ENCODE assay signal across 12 cellular contexts in the genomic region with DNA sequence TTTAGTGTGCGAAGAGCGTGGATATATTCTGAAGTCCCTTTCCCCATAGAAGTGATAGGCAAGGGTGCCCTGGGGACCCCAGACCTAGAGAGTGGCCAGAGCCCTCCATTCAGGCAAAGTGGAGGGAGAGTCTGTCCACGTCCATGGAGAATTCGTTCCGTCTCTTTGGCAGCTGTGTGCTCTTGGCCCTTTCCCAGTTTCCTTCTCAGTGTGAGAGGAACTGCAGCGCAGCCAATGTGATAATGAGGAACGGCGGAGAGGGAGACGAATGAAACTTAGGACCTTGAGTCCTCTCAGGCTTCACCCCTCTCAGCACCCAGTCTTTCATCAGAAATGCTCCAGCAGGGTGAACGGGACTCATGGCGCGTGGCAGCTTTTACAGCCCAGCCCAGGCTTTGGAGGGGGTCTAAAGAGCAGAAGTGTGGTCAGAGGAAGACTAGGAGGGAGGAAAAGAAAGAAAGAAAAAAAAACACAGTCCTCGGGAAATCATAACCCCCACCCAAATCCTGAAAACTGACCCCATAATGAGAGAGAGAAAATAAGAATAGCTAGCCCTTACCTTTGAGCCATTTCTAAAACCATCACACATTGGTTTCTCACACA.
DNase-seq lines count a peak whose midpoint lies in the region; ATAC-seq, FAIRE-seq and TF ChIP-seq lines count a peak whose summit lies in the region.
"Had no signal": no experiment of that assay in that cellular context is flagged by ENCODE, and none has a peak within 500 bp of the region (broad histone marks: within the 10 kb centered on the region; RNA-seq: fewer than 3 reads in every experiment).

No MANE protein-coding gene starts in this region.

- TF ChIP-seq EP300 in tibial nerve (IDR thresholded peaks at IDR 0.05), result peak in 1 of 2 donors; percentile 46

- H3K36me3 Mint-ChIP-seq in T-helper 1 cell treated with Interleukin-12 subunit alpha and Interleukin-12 subunit beta and Interleukin-4 antibody, amounts not matched to agents 30 μg/mL and 1 μg/mL, for 36 hours (ENCODE audit: low read depth), result peaks cover 5% of the 10 kb centered on the region

- H3K4me3 Mint-ChIP-seq in T-helper 1 cell treated with Interleukin-12 subunit alpha and Interleukin-12 subunit beta and Interleukin-4 antibody, amounts not matched to agents 30 μg/mL and 1 μg/mL, for 36 hours, result peak overlapping the region; percentile 27
- H3K4me3 Mint-ChIP-seq: endodermal cell, GM23338 had no signal

- BruUV-seq in endothelial cell of umbilical vein (replicated peaks; lab: Mats Ljungman, UMichigan), result no TSS peak

- no peaks in the 10 kb centered on the region for H3K79me2 ChIP-seq in endothelial cell of umbilical vein (ENCODE audit: control insufficient read depth, insufficient read depth, low read length)

- H3K27me3 ChIP-seq in endothelial cell of umbilical vein (ENCODE audit: control insufficient read depth in 2 of 2, insufficient read depth in 2 of 2, low read length in 2 of 2) (no peaks in the 10 kb centered on the region), tibial nerve (no peaks in the 10 kb centered on the region)

- peak overlapping the region; percentile 29 for H3K27ac Mint-ChIP-seq in T-helper 1 cell treated with Interleukin-12 subunit alpha and Interleukin-12 subunit beta and Interleukin-4 antibody, amounts not matched to agents 30 μg/mL and 1 μg/mL, for 36 hours
- H3K27ac Mint-ChIP-seq: endodermal cell, GM23338 had no signal

- intact Hi-C loops in endothelial cell of umbilical vein (cut with micrococcal nuclease), result loop anchor here (1.0 kb wide), 1 partner anchor 227 kb away; no protein-coding TSS in a partner anchor
- intact Hi-C loops in mucosa of descending colon (cut with DNase I, micrococcal nuclease), result no loop called here

- peak; percentile 35 for ATAC-seq in mucosa of descending colon
- no peak for ATAC-seq in HG02870 (IDR thresholded peaks at IDR 0.05; ENCODE audit: unreplicated experiment)

- in situ Hi-C loops in GM13976 (cut with MboI; ENCODE audit: low sequenced_read_pairs, unreplicated experiment), result no loop called here

- peaks cover 10% of the 10 kb centered on the region for H3K4me1 ChIP-seq in endothelial cell of umbilical vein (ENCODE audit: control insufficient read depth, extremely low read depth, insufficient read depth, low read length)
- H3K4me1 ChIP-seq in mucosa of descending colon (ENCODE audit: low read depth), result peaks cover 8% of the 10 kb centered on the region
- peaks cover 0 to 50% (median 31%) of the 10 kb centered on the region in 4 donors for H3K4me1 ChIP-seq in tibial nerve

- CTCF ChIA-PET in endothelial cell of umbilical vein (lab: Charles Lee), result interaction anchor here (0.7 to 2.3 kb wide), 14 partner anchors 8 to 326 kb away, joined by 3 to 11 read pairs (median 3); no protein-coding TSS in a partner anchor

- POLR2A ChIA-PET in endothelial cell of umbilical vein (lab: Charles Lee), result interaction anchor here (0.7 kb wide), 1 partner anchor 227 kb away, joined by 3 read pairs; no protein-coding TSS in a partner anchor

- 15 to 17% methylated on average over 13 of the region's 13 CpGs for WGBS in tibial nerve, 2 donors

- no peak for TF ChIP-seq CTCF in endothelial cell of umbilical vein (IDR thresholded peaks at IDR 0.05; ENCODE audit: extremely low read depth in 1 of 2, insufficient read depth in 1 of 2, low read depth in 1 of 2, low read length in 2 of 2)
- TF ChIP-seq CTCF in mucosa of descending colon (IDR thresholded peaks at IDR 0.05), result no peak
- no peak for TF ChIP-seq CTCF in tibial nerve (IDR thresholded peaks at IDR 0.05)
- no peak for TF ChIP-seq CTCF in GM13976 (IDR thresholded peaks at IDR 0.05; ENCODE audit: borderline replicate concordance, control extremely low read depth, extremely low read depth, insufficient read depth, missing control alignments)

- H3K4me2 ChIP-seq in endothelial cell of umbilical vein (ENCODE audit: insufficient read depth, low read length), result no peak overlapping the region
- H3K4me2 ChIP-seq: GM23338 had no signal

- H3K9ac ChIP-seq in endothelial cell of umbilical vein (replicated peaks; ENCODE audit: extremely low read depth, insufficient read depth, low read length), result no peak overlapping the region

- H3K9me3 Mint-ChIP-seq in T-helper 1 cell treated with Interleukin-12 subunit alpha and Interleukin-12 subunit beta and Interleukin-4 antibody, amounts not matched to agents 30 μg/mL and 1 μg/mL, for 36 hours, result no peaks in the 10 kb centered on the region
- H3K9me3 Mint-ChIP-seq: GM23338 had no signal

- no peak for TF ChIP-seq POLR2A in endothelial cell of umbilical vein (IDR thresholded peaks at IDR 0.05; ENCODE audit: low read depth, low read length)
- TF ChIP-seq POLR2A in tibial nerve (IDR thresholded peaks at IDR 0.05), result no peak

- no peak overlapping the region for H2AFZ ChIP-seq in endothelial cell of umbilical vein (ENCODE audit: low read depth, low read length)
- H2AFZ ChIP-seq: GM23338 had no signal

- DNase-seq in T-helper 1 cell (no peak), endothelial cell of umbilical vein (ENCODE audit: low read depth, low spot score) (peak; percentile 63), mucosa of descending colon (peak in 2 of 3 donors; percentile 45 to 51), tibial nerve (ENCODE audit: low spot score in 2 of 2) (peak; percentile 41 to 69), NCI-H2107 (lab: John Stamatoyannopoulos, UW) (no peak), GM13976 (ENCODE audit: low spot score) (no peak)
- DNase-seq: 8988T, endodermal cell, NCI-H748 treated with DMSO at 0.1 percent for 48 hours had no signal

- no peaks in the 10 kb centered on the region for H4K20me1 ChIP-seq in endothelial cell of umbilical vein (replicated peaks; ENCODE audit: control insufficient read depth, extremely low read depth, insufficient read depth, low read length)

- peaks cover 18% of the 10 kb centered on the region for H3K4me1 Mint-ChIP-seq in T-helper 1 cell treated with Interleukin-12 subunit alpha and Interleukin-12 subunit beta and Interleukin-4 antibody, amounts not matched to agents 30 μg/mL and 1 μg/mL, for 36 hours (ENCODE audit: low read depth)

- H3K9me3 ChIP-seq in endothelial cell of umbilical vein (replicated peaks; ENCODE audit: control insufficient read depth, insufficient read depth, low read length), result no peaks in the 10 kb centered on the region
- no peaks in the 10 kb centered on the region for H3K9me3 ChIP-seq in mucosa of descending colon
- no peaks in the 10 kb centered on the region for H3K9me3 ChIP-seq in tibial nerve

- H3K9me1 ChIP-seq in endothelial cell of umbilical vein (replicated peaks; ENCODE audit: control insufficient read depth, extremely low read depth, insufficient read depth, low read length), result no peaks in the 10 kb centered on the region

- H3K36me3 ChIP-seq in endothelial cell of umbilical vein (ENCODE audit: control insufficient read depth in 2 of 2, extremely low read depth in 1 of 2, insufficient read depth in 2 of 2, low read length in 2 of 2) (no peaks in the 10 kb centered on the region), mucosa of descending colon (ENCODE audit: low read depth) (no peaks in the 10 kb centered on the region), tibial nerve (no peaks in the 10 kb centered on the region)

- H3K4me3 ChIP-seq in endothelial cell of umbilical vein (replicated peaks in 1 of 3; ENCODE audit: insufficient read depth in 1 of 3, low read depth in 1 of 3, low read length in 3 of 3) (no peak overlapping the region), mucosa of descending colon (no peak overlapping the region), tibial nerve (peak overlapping the region in 2 of 4 donors; percentile 6 to 27)
- H3K4me3 ChIP-seq: GM23338 had no signal

- dilution Hi-C loops in endothelial cell of umbilical vein (cut with MboI; ENCODE audit: extremely low pct_ligation_motif_present, low sequenced_read_pairs), result no loop called here

- FAIRE-seq in endothelial cell of umbilical vein (lab: Jason Lieb, UNC), result no peak

- H3K27me3 Mint-ChIP-seq in T-helper 1 cell treated with Interleukin-12 subunit alpha and Interleukin-12 subunit beta and Interleukin-4 antibody, amounts not matched to agents 30 μg/mL and 1 μg/mL, for 36 hours (ENCODE audit: low read depth), result no peaks in the 10 kb centered on the region

- H3K27ac ChIP-seq in endothelial cell of umbilical vein (ENCODE audit: insufficient read depth, low read depth, low read length) (no peak overlapping the region), tibial nerve (peak overlapping the region in 3 of 4 donors; percentile 67 to 89 (median 84))

TF ChIP-seq in endothelial cell of umbilical vein, 7 proteins besides CTCF, POLR2A, EP300 and RAD21:
- TF ChIP-seq FOS (IDR thresholded peaks at IDR 0.05; ENCODE audit: borderline replicate concordance, insufficient read depth, low read length) (no peak), JUN (IDR thresholded peaks at IDR 0.05; ENCODE audit: borderline replicate concordance, insufficient read depth, insufficient read length, low read depth) (no peak), MYC (IDR thresholded peaks at IDR 0.05; ENCODE audit: low read depth, low read length) (no peak), POLR2AphosphoS5 (IDR thresholded peaks at IDR 0.05; ENCODE audit: insufficient read depth, low read depth, low read length) (no peak), GATA2 (IDR thresholded peaks at IDR 0.05; ENCODE audit: insufficient read depth, insufficient read length, low read depth, low read length) (no peak), EZH2 (IDR thresholded peaks at IDR 0.05; ENCODE audit: borderline replicate concordance, low read depth, low read length, severe bottlenecking) (no peak)
- TF ChIP-seq, protein P1, sequence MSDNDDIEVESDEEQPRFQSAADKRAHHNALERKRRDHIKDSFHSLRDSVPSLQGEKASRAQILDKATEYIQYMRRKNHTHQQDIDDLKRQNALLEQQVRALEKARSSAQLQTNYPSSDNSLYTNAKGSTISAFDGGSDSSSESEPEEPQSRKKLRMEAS (IDR thresholded peaks at IDR 0.05; ENCODE audit: insufficient read depth, insufficient read length), result no peak

Comparison
In these comparisons a context has a peak if more than half of its experiments do, and no peak if none do; other contexts are left out.
1. DNase-seq: peak in endothelial cell of umbilical vein (single experiment), mucosa of descending colon (2 of 3) and tibial nerve (2 of 2); none in T-helper 1 cell (0 of 5), NCI-H2107 (single experiment) and GM13976 (single experiment).